In genomic region chr6:41073203-41073967, GRCh38 we compare ENCODE assay signal across 1 cellular context.
TF ChIP-seq lines count a peak whose summit lies in the region.

No MANE protein-coding gene starts in this region.

TF ChIP-seq in HepG2, 621 proteins besides CTCF, POLR2A, EP300 and RAD21 (continues in another document):
- TF ChIP-seq ZBTB2 (CRISPR knock-in tag; IDR thresholded peaks at IDR 0.05; ENCODE audit: low read depth) (peak; percentile 95), PBX2 (CRISPR knock-in tag; IDR thresholded peaks at IDR 0.05) (no peak), ZNF296 (CRISPR knock-in tag; conservative IDR thresholded peaks at IDR 0.05) (peak; percentile 66; the same call in 1 of the 2 replicates), BCL3 (CRISPR knock-in tag; IDR thresholded peaks at IDR 0.05) (no peak; the same call in 1 of the 2 replicates), ZBED4 (CRISPR knock-in tag; IDR thresholded peaks at IDR 0.05; ENCODE audit: borderline replicate concordance) (peak; percentile 94; the same call in 1 of the 2 replicates), RFX3 (CRISPR knock-in tag; IDR thresholded peaks at IDR 0.05) (no peak), ZGPAT (CRISPR knock-in tag; IDR thresholded peaks at IDR 0.05) (peak; percentile 62; the same call in 1 of the 2 replicates), IRF9 (CRISPR knock-in tag; IDR thresholded peaks at IDR 0.05; ENCODE audit: borderline replicate concordance) (0 out of 2 replicates have a peak, but pooled peaks have one; percentile 86), THAP11 (CRISPR knock-in tag; IDR thresholded peaks at IDR 0.05) (peak; percentile 67), BCLAF1 (IDR thresholded peaks at IDR 0.05) (no peak), YY1 (IDR thresholded peaks at IDR 0.05; ENCODE audit: insufficient read depth, insufficient replicate concordance, low read depth, low read length) (peak; percentile 42), ZNF670 (CRISPR knock-in tag; IDR thresholded peaks at IDR 0.05; ENCODE audit: borderline replicate concordance) (peak; percentile 29; the same call in 1 of the 2 replicates), MYNN (CRISPR knock-in tag; IDR thresholded peaks at IDR 0.05; ENCODE audit: low read depth) (0 out of 2 replicates have a peak, but pooled peaks have one; percentile 74), ETV5 (CRISPR knock-in tag; IDR thresholded peaks at IDR 0.05; ENCODE audit: borderline replicate concordance) (peak; percentile 63; the same call in 1 of the 2 replicates), KDM4B (CRISPR knock-in tag; IDR thresholded peaks at IDR 0.05) (no peak), PPARG (CRISPR knock-in tag; conservative IDR thresholded peaks at IDR 0.05) (0 out of 2 replicates have a peak, but pooled peaks have one; percentile 35), MXD4 (CRISPR knock-in tag; IDR thresholded peaks at IDR 0.05) (peak; percentile 32; the same call in 1 of the 2 replicates), ZZZ3 (CRISPR knock-in tag; IDR thresholded peaks at IDR 0.05; ENCODE audit: borderline replicate concordance) (peak; percentile 4; the same call in 1 of the 2 replicates), ZSCAN29 (CRISPR knock-in tag; conservative IDR thresholded peaks at IDR 0.05) (0 out of 2 replicates have a peak, but pooled peaks have one; percentile 13), NR2C2 (CRISPR knock-in tag; IDR thresholded peaks at IDR 0.05; ENCODE audit: borderline replicate concordance) (0 out of 2 replicates have a peak, but pooled peaks have one; percentile 34), FOXC1 (CRISPR knock-in tag; IDR thresholded peaks at IDR 0.05; ENCODE audit: borderline replicate concordance) (no peak; the same call in 1 of the 2 replicates), MEIS1 (CRISPR knock-in tag; IDR thresholded peaks at IDR 0.05; ENCODE audit: borderline replicate concordance) (no peak), SOX5 (CRISPR knock-in tag; IDR thresholded peaks at IDR 0.05; ENCODE audit: borderline replicate concordance) (peak; percentile 26), NBN (conservative IDR thresholded peaks at IDR 0.05) (no peak), NFYB (CRISPR knock-in tag; IDR thresholded peaks at IDR 0.05) (no peak; the same call in 1 of the 2 replicates), KLF9 (CRISPR knock-in tag; IDR thresholded peaks at IDR 0.05; ENCODE audit: low read depth) (no peak; the same call in 1 of the 2 replicates), HBP1 (CRISPR knock-in tag; IDR thresholded peaks at IDR 0.05; ENCODE audit: low read depth) (peak; percentile 9), ZNF776 (CRISPR knock-in tag; IDR thresholded peaks at IDR 0.05) (0 out of 2 replicates have a peak, but pooled peaks have one; percentile 73), ZNF75D (CRISPR knock-in tag; IDR thresholded peaks at IDR 0.05; ENCODE audit: borderline replicate concordance) (no peak), ZNF205 (CRISPR knock-in tag; IDR thresholded peaks at IDR 0.05) (no peak), ZNF792 (CRISPR knock-in tag; IDR thresholded peaks at IDR 0.05) (no peak), STAT6 (CRISPR knock-in tag; IDR thresholded peaks at IDR 0.05; ENCODE audit: borderline replicate concordance) (no peak), SMAD9 (CRISPR knock-in tag; IDR thresholded peaks at IDR 0.05) (no peak), ZNF496 (CRISPR knock-in tag; IDR thresholded peaks at IDR 0.05; ENCODE audit: insufficient replicate concordance) (no peak), HDAC2 (CRISPR knock-in tag; IDR thresholded peaks at IDR 0.05) (peak; percentile 40), AHR (CRISPR knock-in tag; IDR thresholded peaks at IDR 0.05) (no peak), ESRRA (CRISPR knock-in tag; IDR thresholded peaks at IDR 0.05; ENCODE audit: low read depth) (0 out of 2 replicates have a peak, but pooled peaks have one; percentile 39), CAMTA2 (CRISPR knock-in tag; IDR thresholded peaks at IDR 0.05; ENCODE audit: borderline replicate concordance) (peak; percentile 64; the same call in 1 of the 2 replicates), NFE2 (CRISPR knock-in tag; IDR thresholded peaks at IDR 0.05) (no peak), FOXM1 (CRISPR knock-in tag; IDR thresholded peaks at IDR 0.05) (peak; percentile 75; the same call in 1 of the 2 replicates), ZSCAN31 (CRISPR knock-in tag; IDR thresholded peaks at IDR 0.05; ENCODE audit: low read depth) (no peak), ZNF468 (CRISPR knock-in tag; IDR thresholded peaks at IDR 0.05) (peak; percentile 63; the same call in 1 of the 2 replicates), ZNF576 (CRISPR knock-in tag; IDR thresholded peaks at IDR 0.05) (0 out of 2 replicates have a peak, but pooled peaks have one; percentile 17), SOX6 (IDR thresholded peaks at IDR 0.05) (no peak), SOX6 (CRISPR knock-in tag; IDR thresholded peaks at IDR 0.05) (peak; percentile 36; the same call in 1 of the 2 replicates), KDM6A (CRISPR knock-in tag; IDR thresholded peaks at IDR 0.05; ENCODE audit: low read depth) (no peak), ZNF343 (CRISPR knock-in tag; IDR thresholded peaks at IDR 0.05) (no peak)
